In the genomic region with DNA sequence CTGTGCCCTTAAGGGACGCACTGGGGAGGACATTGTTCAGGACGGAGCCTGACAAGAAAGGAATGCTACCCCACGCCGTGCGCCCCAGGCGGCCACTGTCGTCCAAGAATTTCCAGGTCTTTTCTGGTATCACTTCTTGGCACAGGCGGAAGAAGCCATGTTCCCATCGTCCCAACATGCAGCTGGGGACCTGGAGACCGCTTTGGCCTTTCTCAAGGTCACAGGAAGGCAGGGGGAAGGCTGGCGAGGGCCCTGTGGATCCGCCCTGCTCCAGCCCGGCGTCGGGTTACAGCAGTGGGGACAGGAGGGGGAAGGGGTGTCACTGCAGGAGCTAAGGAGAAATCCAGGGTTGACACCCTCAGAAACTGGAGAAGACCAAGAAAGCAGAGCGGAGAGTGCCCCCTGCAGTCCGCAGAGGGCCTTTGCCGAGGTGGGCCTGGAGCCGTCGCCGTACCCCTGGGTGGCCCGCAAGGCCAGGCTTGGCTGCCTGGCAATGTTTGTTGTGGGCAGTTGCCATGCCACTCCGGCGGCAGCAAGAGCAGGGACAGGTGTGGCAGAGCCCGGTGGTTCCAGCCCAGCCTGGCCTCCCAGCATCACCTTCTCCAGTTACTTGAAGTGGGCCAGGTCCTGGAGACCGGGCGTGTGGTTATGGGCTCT, we compare ENCODE assay signal across 8 cellular contexts.
DNase-seq lines count a peak whose midpoint lies in the region; ATAC-seq, FAIRE-seq and TF ChIP-seq lines count a peak whose summit lies in the region.

No MANE protein-coding gene starts in this region.

- H3K9me3 ChIP-seq in H1 (ENCODE audit: insufficient read depth in 2 of 2, low read depth in 1 of 2, low read length in 1 of 2) (0 out of 4 replicates have a peak, but pooled peaks cover 0 to 3% of the 10 kb centered on the region in 2 experiments), neuronal stem cell (replicated peaks in 1 of 2; ENCODE audit: control insufficient read depth in 2 of 2, insufficient read depth in 1 of 2, low read depth in 1 of 2, low read length in 2 of 2) (peaks cover 3 to 10% of the 10 kb centered on the region in 2 donors)

- H2BK15ac ChIP-seq in H1 (ENCODE audit: low read length) (0 out of 2 replicates have a peak overlapping the region, but pooled peaks have one; percentile 54), neuronal stem cell (ENCODE audit: low read length) (no peak overlapping the region)

- no peak overlapping the region for H4K5ac ChIP-seq in H1 (ENCODE audit: insufficient read length, low read depth, low read length)

- H2AFZ ChIP-seq in H1 (ENCODE audit: low read length) = no peak overlapping the region
- peak overlapping the region; percentile 44 for H2AFZ ChIP-seq in neuronal stem cell (ENCODE audit: low read length)

- TF ChIP-seq CTCF in H1 (IDR thresholded peaks at IDR 0.05; ENCODE audit: control extremely low read depth in 1 of 3, insufficient read depth in 1 of 3, low read depth in 1 of 3, low read length in 3 of 3) = peak; percentile 79 to 86 (median 85)

- H3K4me1 ChIP-seq in H1 (replicated peaks in 1 of 4; ENCODE audit: control insufficient read depth in 3 of 4, insufficient read depth in 4 of 4, low read length in 3 of 4) = peaks cover 3 to 9% (median 7%) of the 10 kb centered on the region in 4 experiments; a peak in 6 of 7 replicates
- peaks cover 19 to 26% of the 10 kb centered on the region in 2 donors for H3K4me1 ChIP-seq in neuronal stem cell (ENCODE audit: control insufficient read depth in 2 of 2, insufficient read depth in 1 of 2, low read depth in 1 of 2, low read length in 2 of 2)

- H3K79me2 ChIP-seq in H1 (ENCODE audit: control insufficient read depth in 1 of 2, insufficient read depth in 2 of 2, low read length in 2 of 2) = no peaks in the 10 kb centered on the region

- peak; percentile 82 to 90 for TF ChIP-seq RAD21 in H1 (IDR thresholded peaks at IDR 0.05 in 1 of 2, conservative IDR thresholded peaks at IDR 0.05 in 1 of 2; ENCODE audit: low read depth in 2 of 2, low read length in 2 of 2)

- H3K4ac ChIP-seq in H1 (replicated peaks; ENCODE audit: insufficient read length, low read depth, low read length) = no peak overlapping the region
- H3K4ac ChIP-seq in neuronal stem cell (ENCODE audit: low read length) = no peak overlapping the region

- H3K14ac ChIP-seq in H1 (ENCODE audit: insufficient read length) (no peak overlapping the region), neuronal stem cell (ENCODE audit: low read length) (peak overlapping the region; percentile 28)

- no peaks in the 10 kb centered on the region for H3K27me3 ChIP-seq in H1 (replicated peaks in 1 of 4; ENCODE audit: control insufficient read depth in 3 of 4, extremely low read depth in 1 of 4, insufficient read depth in 3 of 4, low read length in 3 of 4)
- peaks cover 0 to 14% (median 0%) of the 10 kb centered on the region in 3 experiments for H3K27me3 ChIP-seq in neuronal stem cell (ENCODE audit: control insufficient read depth in 3 of 3, insufficient read depth in 3 of 3, low read depth in 1 of 3, low read length in 3 of 3)

- no peak for TF ChIP-seq EP300 in H1 (IDR thresholded peaks at IDR 0.05; ENCODE audit: borderline replicate concordance in 1 of 2, low read depth in 2 of 2, low read length in 2 of 2)

- peak; percentile 26 for DNase-seq in G401 (ENCODE audit: low spot score)
- peak; percentile 52 for DNase-seq in NCI-H187 treated with DMSO at 0.1 percent for 48 hours (lab: John Stamatoyannopoulos, UW)
- peak; percentile 53 to 87 for DNase-seq in H1 (ENCODE audit: low read depth in 1 of 2, low spot score in 2 of 2)
- peak; percentile 36 for DNase-seq in neuronal stem cell (ENCODE audit: low spot score)
- no peak for DNase-seq in occipital lobe (lab: John Stamatoyannopoulos, UW)
- no peak for DNase-seq in GM03348 (ENCODE audit: low spot score)

- no peak overlapping the region for H2BK20ac ChIP-seq in H1 (ENCODE audit: low read length)

- WGBS in H1 (ENCODE audit: extremely low coverage in 1 of 2, insufficient coverage in 1 of 2, insufficient read length in 1 of 2, insufficient replicate concordance in 2 of 2, low coverage in 1 of 2, low lambda C conversion rate in 2 of 2, missing lambda C conversion rate in 1 of 2), 2 experiments = 49% methylated on average over 27 of the region's 27 CpGs; no CpG with 5 or more reads in 1 of the 2 experiments
- WGBS in neuronal stem cell (ENCODE audit: extremely low coverage in 2 of 2, insufficient read length in 2 of 2, insufficient replicate concordance in 1 of 2), 2 donors = no CpG with 5 or more reads among the region's 27 CpGs

- H2AK5ac ChIP-seq in H1 (ENCODE audit: low read depth, low read length) (no peak overlapping the region), neuronal stem cell (ENCODE audit: low read depth, low read length) (peak overlapping the region; percentile 86)

- H3K36me3 ChIP-seq in H1 (ENCODE audit: control insufficient read depth in 2 of 4, insufficient read depth in 4 of 4, low read length in 3 of 4) (no peaks in the 10 kb centered on the region), neuronal stem cell (replicated peaks in 1 of 2; ENCODE audit: control insufficient read depth in 2 of 2, insufficient read depth in 2 of 2, low read length in 2 of 2) (no peaks in the 10 kb centered on the region)

- no peak overlapping the region for H3K27ac ChIP-seq in H1 (ENCODE audit: low read depth, low read length)
- H3K27ac ChIP-seq in neuronal stem cell (replicated peaks; ENCODE audit: low read length) = no peak overlapping the region

- H2BK120ac ChIP-seq in H1 (replicated peaks; ENCODE audit: low read depth, low read length) (no peak overlapping the region), neuronal stem cell (ENCODE audit: low read depth, low read length) (peak overlapping the region; percentile 29)

- in situ Hi-C loops in G401 (cut with HindIII; ENCODE audit: low sequenced_read_pairs) = no loop called here

- FAIRE-seq in H1 (lab: Jason Lieb, UNC) = peak; percentile 81

- POLR2A ChIA-PET in H1 (lab: Charles Lee; ENCODE audit: partially characterized antibody) = interaction anchor here (0.7 to 1.3 kb wide), 4 partner anchors 12 to 42 kb away, joined by 3 read pairs; no protein-coding TSS in a partner anchor

- H4K20me1 ChIP-seq in H1 (replicated peaks in 1 of 2; ENCODE audit: control insufficient read depth in 1 of 2, insufficient read depth in 2 of 2, low read length in 2 of 2) = peaks cover 0 to 5% of the 10 kb centered on the region in 2 experiments

- H2BK5ac ChIP-seq in H1 (ENCODE audit: low read depth, low read length) (peak overlapping the region; percentile 61), neuronal stem cell (ENCODE audit: low read length) (peak overlapping the region; percentile 25)

- H3K56ac ChIP-seq in H1 (replicated peaks; ENCODE audit: insufficient read length, low read depth, low read length) = no peak overlapping the region

- H3K18ac ChIP-seq in H1 (ENCODE audit: extremely low read depth, low read length) (peak overlapping the region; percentile 63; the same call in 1 of the 2 replicates), neuronal stem cell (ENCODE audit: low read length) (peak overlapping the region; percentile 79)

- H3K9ac ChIP-seq in H1 (replicated peaks in 1 of 4; ENCODE audit: extremely low read depth in 1 of 4, low read depth in 3 of 4, low read length in 3 of 4) (no peak overlapping the region), neuronal stem cell (ENCODE audit: low read depth, low read length, poor library complexity) (peak overlapping the region; percentile 30)

- ATAC-seq in HG02885 (IDR thresholded peaks at IDR 0.05; ENCODE audit: poor library complexity, unreplicated experiment) (no peak), GM21737 (IDR thresholded peaks at IDR 0.05; ENCODE audit: unreplicated experiment) (no peak)

- 0 out of 2 replicates have a peak overlapping the region, but pooled peaks have one; percentile 33 for H2BK12ac ChIP-seq in H1 (ENCODE audit: low read depth, low read length)
- peak overlapping the region; percentile 97 for H2BK12ac ChIP-seq in neuronal stem cell (ENCODE audit: low read length)

- no peaks in the 10 kb centered on the region for H3K23me2 ChIP-seq in H1 (ENCODE audit: low read depth, low read length)

- H3K4me3 ChIP-seq in H1 (ENCODE audit: extremely low read depth in 1 of 4, insufficient read depth in 2 of 4, low read depth in 3 of 4, low read length in 4 of 4) = no peak overlapping the region
- H3K4me3 ChIP-seq in neuronal stem cell (ENCODE audit: low read length in 2 of 2) = no peak overlapping the region

- H3K79me1 ChIP-seq in H1 (ENCODE audit: low read depth, low read length) (no peaks in the 10 kb centered on the region), neuronal stem cell (ENCODE audit: low read depth, low read length) (no peaks in the 10 kb centered on the region)

- peak overlapping the region; percentile 91; the same call in 1 of the 2 replicates for H4K8ac ChIP-seq in H1 (ENCODE audit: extremely low read depth, insufficient read depth, low read length)
- H4K8ac ChIP-seq in neuronal stem cell (ENCODE audit: low read depth, low read length) = peak overlapping the region; percentile 95

- no peak for TF ChIP-seq POLR2A in H1 (IDR thresholded peaks at IDR 0.05; ENCODE audit: control extremely low read depth in 1 of 2, low read depth in 2 of 2, low read length in 2 of 2)

- peak overlapping the region; percentile 9 to 39; a peak in 3 of 4 replicates for H3K4me2 ChIP-seq in H1 (ENCODE audit: insufficient read depth in 1 of 2, low read depth in 2 of 2, low read length in 2 of 2)
- no peak overlapping the region for H3K4me2 ChIP-seq in neuronal stem cell (ENCODE audit: insufficient read depth, low read length, poor library complexity, severe bottlenecking)

- CTCF ChIA-PET in H1 (lab: Charles Lee; ENCODE audit: partially characterized antibody) = interaction anchor here (0.7 to 27.9 kb wide), 29 partner anchors 9 to 221 kb away, joined by 3 to 681 read pairs (median 4); no protein-coding TSS in a partner anchor

- H4K91ac ChIP-seq in H1 (replicated peaks; ENCODE audit: insufficient read length, low read length) (no peak overlapping the region), neuronal stem cell (ENCODE audit: low read depth, low read length, poor library complexity) (peak overlapping the region; percentile 31)

- H3K23ac ChIP-seq in H1 (ENCODE audit: insufficient read length) (no peak overlapping the region), neuronal stem cell (ENCODE audit: low read depth, low read length, poor library complexity) (peak overlapping the region; percentile 60)

TF ChIP-seq in H1, 55 proteins besides CTCF, POLR2A, EP300 and RAD21 (continues in another document):
- TF ChIP-seq RNF2 (IDR thresholded peaks at IDR 0.05; ENCODE audit: borderline replicate concordance, low read depth, low read length, missing control alignments, poor library complexity, severe bottlenecking) = no peak
- TF ChIP-seq CHD2 (IDR thresholded peaks at IDR 0.05; ENCODE audit: low read length) = 0 out of 2 replicates have a peak, but pooled peaks have one; percentile 18
- no peak for TF ChIP-seq MAFK (IDR thresholded peaks at IDR 0.05; ENCODE audit: low read depth, low read length)

Comparison
In these comparisons a context has a peak if more than half of its experiments do, and no peak if none do; other contexts are left out.
1. DNase-seq: peak in G401 (single experiment), NCI-H187 treated with DMSO at 0.1 percent for 48 hours (single experiment), H1 (2 of 2) and neuronal stem cell (single experiment); none in occipital lobe (single experiment) and GM03348 (single experiment).